1 cellular context compared by ENCODE assay signal in the genomic region with DNA sequence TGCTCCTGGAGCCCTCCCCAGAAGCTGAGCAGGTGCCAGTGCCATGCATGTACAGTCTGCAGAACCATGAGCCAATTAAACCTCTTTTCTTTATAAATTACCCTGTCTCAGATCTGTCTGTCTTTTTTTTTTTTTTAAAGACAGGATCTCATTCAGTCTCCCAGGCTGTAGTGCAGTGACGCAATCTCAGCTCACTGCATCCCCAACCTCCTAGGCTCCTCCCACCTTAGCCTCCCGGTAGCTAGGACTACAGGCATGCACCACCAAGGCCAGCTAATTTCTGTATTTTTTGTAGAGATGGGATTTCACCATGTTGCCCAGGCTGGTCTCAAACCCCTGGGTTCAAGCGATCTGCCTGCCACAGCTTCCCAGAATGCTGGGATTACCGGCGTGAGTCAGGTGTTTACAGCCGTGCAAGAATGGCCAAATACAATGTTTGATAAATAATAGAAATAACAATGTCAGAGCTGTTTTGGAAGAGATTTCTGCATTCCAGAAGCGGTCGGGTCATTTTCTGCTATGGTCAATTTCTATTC.
TF ChIP-seq lines count a peak whose summit lies in the region.

No MANE protein-coding gene starts in this region.

TF ChIP-seq in H1, 55 proteins besides CTCF, POLR2A, EP300 and RAD21:
- TF ChIP-seq CEBPB (IDR thresholded peaks at IDR 0.05; ENCODE audit: low read depth, low read length) (peak; percentile 90), SP2 (IDR thresholded peaks at IDR 0.05; ENCODE audit: low read length) (no peak)
